Comparison of ENCODE assay signal across 24 cellular contexts in the genomic region with DNA sequence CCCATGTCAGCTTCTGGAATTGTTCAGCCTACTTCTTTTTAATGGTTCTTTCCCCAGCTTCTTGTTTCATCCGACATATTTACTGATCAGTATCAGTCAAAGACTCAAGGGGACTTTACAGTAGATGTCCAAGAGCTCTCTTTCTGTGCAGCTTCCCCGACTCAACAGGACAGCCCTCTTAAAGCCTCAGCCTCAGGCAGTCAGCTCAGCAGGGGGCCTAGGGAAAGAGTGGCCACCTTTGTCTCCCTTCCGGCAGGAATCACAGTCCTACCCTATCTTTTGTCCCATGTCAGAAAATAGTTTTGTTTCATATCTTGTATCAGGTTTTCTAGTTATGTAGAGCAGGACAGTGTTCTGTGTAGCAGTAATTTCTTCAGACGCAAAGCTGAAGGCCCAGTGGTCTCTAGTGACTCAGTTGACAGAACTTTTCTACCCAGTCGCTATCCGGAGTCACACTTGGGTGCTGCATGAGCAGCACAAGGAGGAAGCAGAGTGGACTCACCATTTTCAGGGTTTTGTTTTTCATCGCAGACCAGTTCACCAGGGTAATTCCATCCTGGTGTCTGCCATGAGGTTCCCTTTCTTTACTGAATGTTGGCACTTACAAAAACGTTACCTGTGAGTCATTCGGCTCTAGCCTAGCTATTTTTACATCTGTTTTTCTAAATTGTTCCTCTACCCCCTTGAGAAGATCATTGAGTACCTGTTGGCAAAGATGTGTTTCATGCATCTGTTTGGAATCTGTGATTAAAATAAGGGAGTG. TPM values are rescaled to one million over a fixed set of nuclear protein-coding genes. Genes with fewer than 3 reads are reported as not detected.
DNase-seq lines count a peak whose midpoint lies in the region; ATAC-seq, FAIRE-seq and TF ChIP-seq lines count a peak whose summit lies in the region.
"Had no signal": no experiment of that assay in that cellular context is flagged by ENCODE, and none has a peak within 500 bp of the region (broad histone marks: within the 10 kb centered on the region; RNA-seq: fewer than 3 reads in every experiment).

No MANE protein-coding gene starts in this region.

- TF ChIP-seq POLR2A in HepG2 (IDR thresholded peaks at IDR 0.05; ENCODE audit: insufficient read depth in 1 of 2, low read depth in 2 of 2, low read length in 2 of 2) (no peak), right lobe of liver (IDR thresholded peaks at IDR 0.05) (no peak)

- H3K9ac ChIP-seq in HepG2 (ENCODE audit: insufficient read depth, low read depth, low read length), result no peak overlapping the region

- TF ChIP-seq EP300 in HepG2 (IDR thresholded peaks at IDR 0.05; ENCODE audit: low read depth in 2 of 2, low read length in 2 of 2) (no peak), HepG2 (CRISPR knock-in tag; IDR thresholded peaks at IDR 0.05; ENCODE audit: borderline replicate concordance) (no peak)

- H3K4me1 ChIP-seq in HepG2 (ENCODE audit: insufficient read depth, low read length) (no peaks in the 10 kb centered on the region), right lobe of liver (no peaks in the 10 kb centered on the region), tibial artery (peaks cover 0 to 42% (median 31%) of the 10 kb centered on the region in 4 donors)

- POLR2A ChIA-PET in HepG2 (lab: Yijun Ruan, JAX), result no interaction called here

- H3K4me3 ChIP-seq in HepG2 (replicated peaks in 1 of 3; ENCODE audit: insufficient read depth in 1 of 3, low read depth in 2 of 3, low read length in 3 of 3), result no peak overlapping the region
- H3K4me3 ChIP-seq in right lobe of liver, result no peak overlapping the region
- H3K4me3 ChIP-seq in coronary artery, result no peak overlapping the region
- no peak overlapping the region for H3K4me3 ChIP-seq in tibial artery
- H3K4me3 ChIP-seq: cardiac muscle cell, mucosa of descending colon had no signal

- BruUV-seq in HepG2 (replicated peaks; lab: Mats Ljungman, UMichigan), result no TSS peak

- 94% methylated on average over 9 of the region's 9 CpGs for WGBS in HepG2 (ENCODE audit: low lambda C conversion rate)
- 90% methylated on average over 9 of the region's 9 CpGs for WGBS in right lobe of liver (ENCODE audit: insufficient coverage, low coverage, low lambda C conversion rate, missing lambda C conversion rate)

- in situ Hi-C loops in HepG2 (cut with HindIII; ENCODE audit: extremely low pct_ligation_motif_present, low pct_unique_long_range_greater_than_20kb), result no loop called here

- H3K36me3 ChIP-seq in HepG2 (replicated peaks in 1 of 2; ENCODE audit: control insufficient read depth in 1 of 2, insufficient read depth in 2 of 2, low read length in 2 of 2) (peaks cover 4 to 32% of the 10 kb centered on the region in 2 experiments; a peak in 4 of 5 replicates), right lobe of liver (peaks cover 0 to 32% (median 4%) of the 10 kb centered on the region in 4 donors), tibial artery (peaks cover 7 to 34% (median 24%) of the 10 kb centered on the region in 3 donors)
- H3K36me3 ChIP-seq: cardiac muscle cell had no signal

- H3K79me2 ChIP-seq in HepG2 (ENCODE audit: insufficient read depth, low read length), result no peaks in the 10 kb centered on the region

- peak; percentile 4 for FAIRE-seq in HepG2 (lab: Jason Lieb, UNC)
- FAIRE-seq: D721Med, GM19239, small intestine had no signal

- H3K27me3 ChIP-seq in HepG2 (ENCODE audit: control insufficient read depth in 1 of 2, insufficient read depth in 2 of 2, low read length in 2 of 2) (no peaks in the 10 kb centered on the region), right lobe of liver (no peaks in the 10 kb centered on the region), tibial artery (no peaks in the 10 kb centered on the region)
- H3K27me3 ChIP-seq: cardiac muscle cell had no signal

- H3K27ac ChIP-seq in HepG2 (ENCODE audit: extremely low read length, insufficient read depth, low read length) (no peak overlapping the region), right lobe of liver (no peak overlapping the region), coronary artery (peak overlapping the region; percentile 47 to 60), tibial artery (peak overlapping the region; percentile 60 to 68)
- H3K27ac ChIP-seq: cardiac muscle cell, RWPE1 had no signal

- no peak overlapping the region for H3K4me2 ChIP-seq in HepG2 (ENCODE audit: low read depth, low read length)

- no peak for TF ChIP-seq RAD21 in HepG2 (CRISPR knock-in tag; IDR thresholded peaks at IDR 0.05)

- CTCF ChIA-PET in HepG2 (lab: Yijun Ruan, JAX; ENCODE audit: low intra/inter-chr PET ratio, low total read pairs), result no interaction called here

- H2AFZ ChIP-seq in HepG2 (ENCODE audit: low read length), result no peak overlapping the region

- no peaks in the 10 kb centered on the region for H4K20me1 ChIP-seq in HepG2 (ENCODE audit: insufficient read depth, low read length)

- TF ChIP-seq CTCF in HepG2 (CRISPR knock-in tag; IDR thresholded peaks at IDR 0.05), result no peak
- TF ChIP-seq CTCF in right lobe of liver (IDR thresholded peaks at IDR 0.05), result no peak
- no peak for TF ChIP-seq CTCF in coronary artery (IDR thresholded peaks at IDR 0.05)
- no peak for TF ChIP-seq CTCF in tibial artery (IDR thresholded peaks at IDR 0.05)

- no peaks in the 10 kb centered on the region for H3K9me3 ChIP-seq in HepG2 (ENCODE audit: low read length)
- H3K9me3 ChIP-seq in right lobe of liver, result no peaks in the 10 kb centered on the region
- no peaks in the 10 kb centered on the region for H3K9me3 ChIP-seq in tibial artery
- H3K9me3 ChIP-seq: mucosa of descending colon had no signal

- ATAC-seq in HepG2, result no peak
- ATAC-seq in right lobe of liver, result no peak
- ATAC-seq in GM19397 (IDR thresholded peaks at IDR 0.05; ENCODE audit: unreplicated experiment), result no peak
- no peak for ATAC-seq in GM19035 (IDR thresholded peaks at IDR 0.05; ENCODE audit: unreplicated experiment)
- no peak for ATAC-seq in GM21576 (IDR thresholded peaks at IDR 0.05; ENCODE audit: unreplicated experiment)
- ATAC-seq: T-cell had no signal

- intact Hi-C loops in HepG2 (cut with micrococcal nuclease; ENCODE audit: unreplicated experiment) (no loop called here), right lobe of liver (cut with DNase I) (no loop called here), tibial artery (cut with DNase I; ENCODE audit: low total_unique reads) (no loop called here)

- DNase-seq in HepG2 (ENCODE audit: low spot score) (no peak), right lobe of liver (no peak), NCI-H146 treated with DMSO at 0.1 percent for 48 hours (lab: John Stamatoyannopoulos, UW; ENCODE audit: unreplicated experiment) (peak; percentile 53), coronary artery (ENCODE audit: low spot score) (no peak), tibial artery (no peak)
- DNase-seq: activated CD4-positive, CD25-positive, alpha-beta regulatory T cell; activated CD8-positive, alpha-beta memory T cell treated with anti-CD3 and anti-CD28 coated beads, Interleukin-2, amount 50 U/mL, for 4 hours; activated naive CD8-positive, alpha-beta T cell treated with anti-CD3 and anti-CD28 coated beads, Interleukin-2, amount 10 ng/mL, durations not matched to agents 7 days and 5 days; effector CD8-positive, alpha-beta T cell; GF-D8; left colon; mucosa of descending colon; NCI-H2081; NCI-H82; small intestine; stimulated activated naive CD4-positive, alpha-beta T cell treated with Interleukin-2 at 50 U/mL for 16 hours; T-cell had no signal

RNA-seq across cellular contexts. Expression of a gene that starts 47.7 kb away (rescaled TPM):
- total RNA-seq in HepG2 (2016; rRNA removed; fragmentation: Illumina TruSeq; extraction: Trizol) (3.2 and 4.3 TPM in 2 replicates), right lobe of liver (1 to 10 TPM; 1.9 to 3.6 (median 2.9) TPM)
- total RNA-seq in HepG2 (2016; cell fraction: cytosol; rRNA removed; fragmentation: Illumina TruSeq; extraction: Trizol; ENCODE audit: low read depth), result 1.9 TPM in 2 replicates
- total RNA-seq in HepG2 (2016; cell fraction: insoluble cytoplasmic fraction; rRNA removed; fragmentation: Illumina TruSeq; extraction: Trizol), result 3.3 and 3.4 TPM in 2 replicates
- total RNA-seq in HepG2 (2016; cell fraction: membrane; rRNA removed; fragmentation: Illumina TruSeq; extraction: Trizol), result 5.6 and 6.9 TPM in 2 replicates
- 3.5 and 4.4 TPM in 2 replicates for total RNA-seq in HepG2 (2016; cell fraction: nucleus; rRNA removed; fragmentation: Illumina TruSeq; extraction: Trizol)
- 8.7 and 9.5 TPM in 2 replicates for polyA plus RNA-seq in HepG2 (2011; rRNA removed)
- 6.2 and 6.7 TPM in 2 replicates for polyA plus RNA-seq in HepG2 (2011; cell fraction: cytosol; rRNA removed)
- polyA plus RNA-seq in HepG2 (2011; cell fraction: nucleus; rRNA removed), result 9.5 and 9.7 TPM in 2 replicates
- polyA plus RNA-seq in HepG2 (2012), result 7.5 and 8.6 TPM in 2 replicates
- polyA plus RNA-seq in HepG2 (2016; cell fraction: cytosol; fragmentation: Illumina TruSeq; extraction: Trizol; ENCODE audit: low read depth), result 2.9 and 3.5 TPM in 2 replicates
- polyA plus RNA-seq in HepG2 (2016; cell fraction: insoluble cytoplasmic fraction; fragmentation: Illumina TruSeq; extraction: Trizol; ENCODE audit: low read depth), result 8.7 and 11.5 TPM in 2 replicates
- polyA plus RNA-seq in HepG2 (2016; cell fraction: membrane; fragmentation: Illumina TruSeq; extraction: Trizol; ENCODE audit: low read depth), result 9.3 and 9.7 TPM in 2 replicates
- 11.3 and 13.5 TPM in 2 replicates for polyA plus RNA-seq in HepG2 (2016; cell fraction: nucleus; fragmentation: Illumina TruSeq; extraction: Trizol; ENCODE audit: insufficient read depth, low read depth)
- polyA minus RNA-seq in HepG2 (2011; rRNA and poly(A)+ RNA removed; ENCODE audit: low replicate concordance), result 11.4 and 11.8 TPM in 2 replicates
- polyA minus RNA-seq in HepG2 (2011; cell fraction: cytosol; rRNA and poly(A)+ RNA removed), result 6.0 and 6.9 TPM in 2 replicates
- polyA minus RNA-seq in HepG2 (2011; cell fraction: nucleus; rRNA and poly(A)+ RNA removed), result 5.5 and 6.7 TPM in 2 replicates

RNA-seq across cellular contexts. Expression of a gene that starts 55.0 kb away (rescaled TPM):
- total RNA-seq in HepG2 (2016; rRNA removed; fragmentation: Illumina TruSeq; extraction: Trizol) (2.6 and 7.4 TPM in 2 replicates), right lobe of liver (10 to 100 TPM in 3 of 6 experiments, 1 to 10 TPM in 3; 6.8 to 10.6 (median 9.6) TPM)
- total RNA-seq in HepG2 (2016; cell fraction: cytosol; rRNA removed; fragmentation: Illumina TruSeq; extraction: Trizol; ENCODE audit: low read depth), result 1.6 TPM in 2 replicates
- 2.1 and 7.4 TPM in 2 replicates for total RNA-seq in HepG2 (2016; cell fraction: insoluble cytoplasmic fraction; rRNA removed; fragmentation: Illumina TruSeq; extraction: Trizol)
- 2.2 and 2.6 TPM in 2 replicates for total RNA-seq in HepG2 (2016; cell fraction: membrane; rRNA removed; fragmentation: Illumina TruSeq; extraction: Trizol)
- total RNA-seq in HepG2 (2016; cell fraction: nucleus; rRNA removed; fragmentation: Illumina TruSeq; extraction: Trizol), result 13.8 and 19.0 TPM in 2 replicates
- polyA plus RNA-seq in HepG2 (2011; rRNA removed), result 4.1 and 4.7 TPM in 2 replicates
- 1.4 and 1.8 TPM in 2 replicates for polyA plus RNA-seq in HepG2 (2011; cell fraction: cytosol; rRNA removed)
- polyA plus RNA-seq in HepG2 (2011; cell fraction: nucleus; rRNA removed), result 17.3 and 20.8 TPM in 2 replicates
- polyA plus RNA-seq in HepG2 (2012), result 5.9 and 6.1 TPM in 2 replicates
- polyA plus RNA-seq in HepG2 (2016; cell fraction: cytosol; fragmentation: Illumina TruSeq; extraction: Trizol; ENCODE audit: low read depth), result 0.68 and 0.75 TPM in 2 replicates
- 1.7 and 2.2 TPM in 2 replicates for polyA plus RNA-seq in HepG2 (2016; cell fraction: insoluble cytoplasmic fraction; fragmentation: Illumina TruSeq; extraction: Trizol; ENCODE audit: low read depth)
- 1.2 and 1.5 TPM in 2 replicates for polyA plus RNA-seq in HepG2 (2016; cell fraction: membrane; fragmentation: Illumina TruSeq; extraction: Trizol; ENCODE audit: low read depth)
- polyA plus RNA-seq in HepG2 (2016; cell fraction: nucleus; fragmentation: Illumina TruSeq; extraction: Trizol; ENCODE audit: insufficient read depth, low read depth), result 21.2 and 22.1 TPM in 2 replicates
- 25.8 and 28.2 TPM in 2 replicates for polyA minus RNA-seq in HepG2 (2011; rRNA and poly(A)+ RNA removed; ENCODE audit: low replicate concordance)
- 0.88 and 2.2 TPM in 2 replicates for polyA minus RNA-seq in HepG2 (2011; cell fraction: cytosol; rRNA and poly(A)+ RNA removed)
- polyA minus RNA-seq in HepG2 (2011; cell fraction: nucleus; rRNA and poly(A)+ RNA removed), result 26.4 and 27.8 TPM in 2 replicates

Comparison
In these comparisons a context has a peak if more than half of its experiments do, and no peak if none do; other contexts are left out.
1. H3K27ac ChIP-seq: peak in coronary artery (2 of 2) and tibial artery (2 of 2); none in HepG2 (single experiment) and right lobe of liver (0 of 3).